ENCODE assay signal across 13 cellular contexts in the genomic region with DNA sequence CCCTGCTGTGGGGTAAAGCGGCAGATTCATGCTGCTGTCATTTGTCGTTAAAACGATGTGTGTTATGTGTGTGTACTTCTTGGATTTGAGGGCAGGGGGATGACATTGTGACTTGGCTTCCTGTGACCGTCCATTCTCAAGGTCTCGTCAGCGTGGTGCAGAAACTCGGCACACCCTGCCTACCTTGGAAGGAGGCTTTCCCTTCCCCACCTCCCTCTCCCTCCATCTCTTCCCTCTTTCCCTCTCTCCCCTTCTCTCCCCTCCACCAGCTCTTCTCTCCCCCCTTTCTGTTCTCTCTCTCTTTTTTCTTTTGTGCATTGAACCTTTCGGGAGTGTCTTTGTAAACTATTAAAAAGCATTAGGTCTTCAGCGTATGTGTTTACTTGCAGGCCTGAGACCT. TPM values are rescaled to one million over a fixed set of nuclear protein-coding genes. Genes with fewer than 3 reads are reported as not detected.
DNase-seq lines count a peak whose midpoint lies in the region; ATAC-seq, FAIRE-seq and TF ChIP-seq lines count a peak whose summit lies in the region.
"Not testable (repeated sequence)": the region's sequence is repeated elsewhere in the genome, so short reads cannot be mapped to it uniquely, and the experiment has no call there.
"Had no signal": no experiment of that assay in that cellular context is flagged by ENCODE, and none has a peak within 500 bp of the region (broad histone marks: within the 10 kb centered on the region; RNA-seq: fewer than 3 reads in every experiment).

No MANE protein-coding gene starts in this region.

- not testable (repeated sequence) for H2BK12ac ChIP-seq in H1 (ENCODE audit: low read depth, low read length)

- not testable (repeated sequence) for H4K5ac ChIP-seq in H1 (ENCODE audit: insufficient read length, low read depth, low read length)

- H3K23ac ChIP-seq in H1 (ENCODE audit: insufficient read length), result not testable (repeated sequence)

- TF ChIP-seq CTCF in BE2C (IDR thresholded peaks at IDR 0.05; ENCODE audit: low read depth, low read length); HFFc6 (IDR thresholded peaks at IDR 0.05); H1 (IDR thresholded peaks at IDR 0.05; ENCODE audit: control extremely low read depth in 1 of 3, insufficient read depth in 1 of 3, low read depth in 1 of 3, low read length in 3 of 3); neural cell (IDR thresholded peaks at IDR 0.05; ENCODE audit: poor library complexity, severe bottlenecking): not testable (repeated sequence)

- not testable (repeated sequence) for H3K36me3 Mint-ChIP-seq in HFFc6 (ENCODE audit: low read depth); T-cell; activated naive CD4-positive, alpha-beta T cell treated with anti-CD3 and anti-CD28 coated beads, Interleukin-2, amount 50 U/mL, for 24 hours; stimulated activated naive B cell treated with anti-CD40 and anti-IgM and Interleukin-4, amounts not matched to agents 10 μg/mL and 1 μg/mL and 100 μg/mL, for 72 hours

- H3K79me1 ChIP-seq in H1 (ENCODE audit: low read depth, low read length), result not testable (repeated sequence)

- POLR2A ChIA-PET in T-cell (lab: Charles Lee); H1 (lab: Charles Lee; ENCODE audit: partially characterized antibody): not testable (repeated sequence)

- H3K36me3 ChIP-seq in BE2C; H1 (ENCODE audit: control insufficient read depth in 2 of 4, insufficient read depth in 4 of 4, low read length in 3 of 4); iPS-15b (ENCODE audit: control insufficient read depth, insufficient read depth, low read length); neural cell (ENCODE audit: insufficient read depth, low read length): not testable (repeated sequence)

- not testable (repeated sequence) for H3K23me2 ChIP-seq in H1 (ENCODE audit: low read depth, low read length)

- H2BK15ac ChIP-seq in H1 (ENCODE audit: low read length), result not testable (repeated sequence)

- H2BK5ac ChIP-seq in H1 (ENCODE audit: low read depth, low read length), result not testable (repeated sequence)

- H3K9ac ChIP-seq in H1 (replicated peaks in 1 of 4; ENCODE audit: extremely low read depth in 1 of 4, low read depth in 3 of 4, low read length in 3 of 4); iPS-15b (ENCODE audit: low read depth, low read length); neural cell (ENCODE audit: low read length): not testable (repeated sequence)

- not testable (repeated sequence) for H4K8ac ChIP-seq in H1 (ENCODE audit: extremely low read depth, insufficient read depth, low read length)

- not testable (repeated sequence) for H3K27me3 Mint-ChIP-seq in HFFc6 (ENCODE audit: insufficient read depth); T-cell; activated naive CD4-positive, alpha-beta T cell treated with anti-CD3 and anti-CD28 coated beads, Interleukin-2, amount 50 U/mL, for 24 hours; stimulated activated naive B cell treated with anti-CD40 and anti-IgM and Interleukin-4, amounts not matched to agents 10 μg/mL and 1 μg/mL and 100 μg/mL, for 72 hours

- CTCF ChIA-PET in T-cell (lab: Charles Lee); H1 (lab: Charles Lee; ENCODE audit: partially characterized antibody): not testable (repeated sequence)

- H3K4me1 Mint-ChIP-seq in HFFc6 (ENCODE audit: low read depth); T-cell; activated naive CD4-positive, alpha-beta T cell treated with anti-CD3 and anti-CD28 coated beads, Interleukin-2, amount 50 U/mL, for 24 hours; stimulated activated naive B cell treated with anti-CD40 and anti-IgM and Interleukin-4, amounts not matched to agents 10 μg/mL and 1 μg/mL and 100 μg/mL, for 72 hours: not testable (repeated sequence)

- not testable (repeated sequence) for H3K27ac ChIP-seq in H1 (ENCODE audit: low read depth, low read length); neural cell (ENCODE audit: low read length)

- not testable (repeated sequence) for H2AFZ ChIP-seq in H1 (ENCODE audit: low read length); neural cell (ENCODE audit: low read depth, low read length)

- H3K79me2 ChIP-seq in H1 (ENCODE audit: control insufficient read depth in 1 of 2, insufficient read depth in 2 of 2, low read length in 2 of 2); neural cell (replicated peaks; ENCODE audit: insufficient read depth, low read length): not testable (repeated sequence)

- peak overlapping the region; percentile 38 to 45; a peak in 1 of 4 replicates for H3K4me2 ChIP-seq in H1 (ENCODE audit: insufficient read depth in 1 of 2, low read depth in 2 of 2, low read length in 2 of 2)
- H3K4me2 ChIP-seq in neural cell (ENCODE audit: low read length), result not testable (repeated sequence)

- ATAC-seq in T-cell (replicated peaks in 1 of 4); stimulated activated naive B cell treated with anti-CD40 and anti-IgM and Interleukin-4, amounts not matched to agents 10 μg/mL and 1 μg/mL and 100 μg/mL, for 72 hours (replicated peaks): not testable (repeated sequence)

- not testable (repeated sequence) for H3K27me3 ChIP-seq in BE2C; H1 (replicated peaks in 1 of 4; ENCODE audit: control insufficient read depth in 3 of 4, extremely low read depth in 1 of 4, insufficient read depth in 3 of 4, low read length in 3 of 4); iPS-15b (ENCODE audit: control insufficient read depth, insufficient read depth, low read length); neural cell (ENCODE audit: insufficient read depth, low read depth, low read length)

- not testable (repeated sequence) for TF ChIP-seq EP300 in H1 (IDR thresholded peaks at IDR 0.05; ENCODE audit: borderline replicate concordance in 1 of 2, low read depth in 2 of 2, low read length in 2 of 2); neural cell (conservative IDR thresholded peaks at IDR 0.05; ENCODE audit: poor library complexity, severe bottlenecking)

- peak overlapping the region; percentile 96 for H3K4me3 Mint-ChIP-seq in HFFc6
- H3K4me3 Mint-ChIP-seq in T-cell, result peak overlapping the region; percentile 88 to 91 (median 90)
- H3K4me3 Mint-ChIP-seq in activated naive CD4-positive, alpha-beta T cell treated with anti-CD3 and anti-CD28 coated beads, Interleukin-2, amount 50 U/mL, for 24 hours, result peak overlapping the region; percentile 90
- peak overlapping the region; percentile 89 to 92 for H3K4me3 Mint-ChIP-seq in stimulated activated naive B cell treated with anti-CD40 and anti-IgM and Interleukin-4, amounts not matched to agents 10 μg/mL and 1 μg/mL and 100 μg/mL, for 72 hours

- H3K27ac Mint-ChIP-seq in HFFc6 (peak overlapping the region; percentile 86), T-cell (peak overlapping the region; percentile 62 to 77)
- peak overlapping the region; percentile 78 for H3K27ac Mint-ChIP-seq in activated naive CD4-positive, alpha-beta T cell treated with anti-CD3 and anti-CD28 coated beads, Interleukin-2, amount 50 U/mL, for 24 hours
- peak overlapping the region; percentile 91 for H3K27ac Mint-ChIP-seq in stimulated activated naive B cell treated with anti-CD40 and anti-IgM and Interleukin-4, amounts not matched to agents 10 μg/mL and 1 μg/mL and 100 μg/mL, for 72 hours

- not testable (repeated sequence) for H4K91ac ChIP-seq in H1 (replicated peaks; ENCODE audit: insufficient read length, low read length)

- H4K20me1 ChIP-seq in H1 (replicated peaks in 1 of 2; ENCODE audit: control insufficient read depth in 1 of 2, insufficient read depth in 2 of 2, low read length in 2 of 2); neural cell (ENCODE audit: insufficient read depth): not testable (repeated sequence)

- H3K4me3 ChIP-seq in BE2C (ENCODE audit: low read depth, low read length), result peak overlapping the region; percentile 51
- peak overlapping the region in 2 of 4 experiments; percentile 41 to 45; a peak in 4 of 8 replicates for H3K4me3 ChIP-seq in H1 (ENCODE audit: extremely low read depth in 1 of 4, insufficient read depth in 2 of 4, low read depth in 3 of 4, low read length in 4 of 4)
- peak overlapping the region; percentile 39 for H3K4me3 ChIP-seq in iPS-15b (ENCODE audit: low read depth, low read length)
- H3K4me3 ChIP-seq in neural cell (ENCODE audit: low read length), result peak overlapping the region; percentile 52

- TF ChIP-seq POLR2A in H1 (IDR thresholded peaks at IDR 0.05; ENCODE audit: control extremely low read depth in 1 of 2, low read depth in 2 of 2, low read length in 2 of 2), result not testable (repeated sequence)

- not testable (repeated sequence) for H2BK120ac ChIP-seq in H1 (replicated peaks; ENCODE audit: low read depth, low read length)

- not testable (repeated sequence) for FAIRE-seq in H1 (lab: Jason Lieb, UNC)

- not testable (repeated sequence) for H3F3A ChIP-seq in neural cell (ENCODE audit: insufficient read depth, low read length, poor library complexity, severe bottlenecking)

- H3K14ac ChIP-seq in H1 (ENCODE audit: insufficient read length), result not testable (repeated sequence)

- DNase-seq in BE2C; H1 (ENCODE audit: low read depth in 1 of 2, low spot score in 2 of 2): not testable (repeated sequence)
- DNase-seq in HFFc6, result peak; percentile 0
- peak in 6 of 34 experiments; percentile 1 to 24 (median 4) for DNase-seq in T-cell
- DNase-seq in stimulated activated naive B cell treated with anti-CD40 and anti-IgM and Interleukin-4, amounts not matched to agents 10 μg/mL and 1 μg/mL and 100 μg/mL, for 72 hours, result peak; percentile 0

- not testable (repeated sequence) for H2AK5ac ChIP-seq in H1 (ENCODE audit: low read depth, low read length)

- H3K9me2 ChIP-seq in neural cell (ENCODE audit: insufficient read depth, low read length), result not testable (repeated sequence)

- H3K4ac ChIP-seq in H1 (replicated peaks; ENCODE audit: insufficient read length, low read depth, low read length), result not testable (repeated sequence)

- not testable (repeated sequence) for TF ChIP-seq RAD21 in H1 (IDR thresholded peaks at IDR 0.05 in 1 of 2, conservative IDR thresholded peaks at IDR 0.05 in 1 of 2; ENCODE audit: low read depth in 2 of 2, low read length in 2 of 2); neural cell (conservative IDR thresholded peaks at IDR 0.05)

- not testable (repeated sequence) for H3K9me3 Mint-ChIP-seq in HFFc6; T-cell; activated naive CD4-positive, alpha-beta T cell treated with anti-CD3 and anti-CD28 coated beads, Interleukin-2, amount 50 U/mL, for 24 hours; stimulated activated naive B cell treated with anti-CD40 and anti-IgM and Interleukin-4, amounts not matched to agents 10 μg/mL and 1 μg/mL and 100 μg/mL, for 72 hours

- H3K4me1 ChIP-seq in BE2C; H1 (replicated peaks in 1 of 4; ENCODE audit: control insufficient read depth in 3 of 4, insufficient read depth in 4 of 4, low read length in 3 of 4); iPS-15b (ENCODE audit: control insufficient read depth, insufficient read depth, low read length): not testable (repeated sequence)

- H3K56ac ChIP-seq in H1 (replicated peaks; ENCODE audit: insufficient read length, low read depth, low read length), result not testable (repeated sequence)

- H3K18ac ChIP-seq in H1 (ENCODE audit: extremely low read depth, low read length), result not testable (repeated sequence)

- H3K9me3 ChIP-seq in BE2C; H1 (ENCODE audit: insufficient read depth in 2 of 2, low read depth in 1 of 2, low read length in 1 of 2); iPS-15b (ENCODE audit: control insufficient read depth, insufficient read depth, low read length); neural cell (ENCODE audit: low read length): not testable (repeated sequence)

- 7% methylated on average over 8 of the region's 9 CpGs; no CpG with 5 or more reads in 1 of the 2 experiments for WGBS in H1 (ENCODE audit: extremely low coverage in 1 of 2, insufficient coverage in 1 of 2, insufficient read length in 1 of 2, insufficient replicate concordance in 2 of 2, low coverage in 1 of 2, low lambda C conversion rate in 2 of 2, missing lambda C conversion rate in 1 of 2), 2 experiments

- H2BK20ac ChIP-seq in H1 (ENCODE audit: low read length), result not testable (repeated sequence)

RNA-seq across cellular contexts. Expression of a gene that starts 36.4 kb away (rescaled TPM):
- polyA plus RNA-seq in BE2C (2012; ENCODE audit: insufficient read depth, insufficient read length, low read depth), result not detected
- total RNA-seq in HFFc6 (2021; fragmentation: NEBNext Ultra II Directional; extraction: Animal tissue kit (Norgen Biotek cat#: 25700)), result not detected
- total RNA-seq in T-cell, result not detected
- total RNA-seq in H1 (2021; fragmentation: NEBNext Ultra II Directional; extraction: Animal tissue kit (Norgen Biotek cat#: 25700)), result not detected in 2 replicates
- not detected in 2 replicates for polyA plus RNA-seq in H1 (2011; rRNA removed)
- polyA plus RNA-seq in H1 (2011; cell fraction: cytosol; rRNA removed), result not detected
- not detected for polyA plus RNA-seq in H1 (2011; cell fraction: nucleus; rRNA removed)
- not detected in 4 replicates for polyA plus RNA-seq in H1 (2012, experiment 1 of 2)
- not detected for polyA plus RNA-seq in H1 (2012, experiment 2 of 2)
- polyA plus RNA-seq in H1 (2013, experiment 1 of 2), result not detected
- polyA plus RNA-seq in H1 (2013, experiment 2 of 2), result not detected
- not detected in 2 replicates for polyA minus RNA-seq in H1 (2011; rRNA and poly(A)+ RNA removed)
- polyA minus RNA-seq in H1 (2011; cell fraction: cytosol; rRNA and poly(A)+ RNA removed), result not detected
- polyA minus RNA-seq in H1 (2011; cell fraction: nucleus; rRNA and poly(A)+ RNA removed), result not detected
- polyA plus RNA-seq in neural cell, result not detected in 2 replicates
- not detected in 2 replicates for polyA minus RNA-seq in neural cell
- total RNA-seq: body of pancreas, HT-29, left colon, renal cortical epithelial cell, uterus had no signal

RNA-seq across cellular contexts. Expression of a gene that starts 57.0 kb away (rescaled TPM):
- polyA plus RNA-seq in BE2C (2012; ENCODE audit: insufficient read depth, insufficient read length, low read depth), result not detected
- under 1 TPM in 1 of 6 experiments, not detected in 5; 0.17 TPM for total RNA-seq in HFFc6 (2021; fragmentation: NEBNext Ultra II Directional; extraction: Animal tissue kit (Norgen Biotek cat#: 25700))
- under 1 TPM in 3 of 5 donors, not detected in 2; 0.03 to 0.46 (median 0.12) TPM for total RNA-seq in T-cell
- not detected in 2 replicates for total RNA-seq in H1 (2021; fragmentation: NEBNext Ultra II Directional; extraction: Animal tissue kit (Norgen Biotek cat#: 25700))
- polyA plus RNA-seq in H1 (2011; rRNA removed), result not detected in 2 replicates
- not detected for polyA plus RNA-seq in H1 (2011; cell fraction: cytosol; rRNA removed)
- polyA plus RNA-seq in H1 (2011; cell fraction: nucleus; rRNA removed), result not detected
- not detected in 4 replicates for polyA plus RNA-seq in H1 (2012, experiment 1 of 2)
- polyA plus RNA-seq in H1 (2012, experiment 2 of 2), result not detected
- polyA plus RNA-seq in H1 (2013, experiment 1 of 2), result not detected
- not detected for polyA plus RNA-seq in H1 (2013, experiment 2 of 2)
- not detected in 2 replicates for polyA minus RNA-seq in H1 (2011; rRNA and poly(A)+ RNA removed)
- not detected for polyA minus RNA-seq in H1 (2011; cell fraction: cytosol; rRNA and poly(A)+ RNA removed)
- not detected for polyA minus RNA-seq in H1 (2011; cell fraction: nucleus; rRNA and poly(A)+ RNA removed)
- polyA plus RNA-seq in neural cell, result not detected in 2 replicates
- polyA minus RNA-seq in neural cell, result not detected in 2 replicates
- total RNA-seq: body of pancreas, HT-29, left colon, uterus had no signal
